ENCODE assay signal across 1 cellular context in genomic region chr6:125794342-125795137, GRCh38.
TF ChIP-seq lines count a peak whose summit lies in the region.

No MANE protein-coding gene starts in this region.

TF ChIP-seq in SK-N-SH treated with all-trans-retinoic acid at 6 μM for 48 hours, 23 proteins besides CTCF, POLR2A, EP300 and RAD21:
- TF ChIP-seq, protein P1, sequence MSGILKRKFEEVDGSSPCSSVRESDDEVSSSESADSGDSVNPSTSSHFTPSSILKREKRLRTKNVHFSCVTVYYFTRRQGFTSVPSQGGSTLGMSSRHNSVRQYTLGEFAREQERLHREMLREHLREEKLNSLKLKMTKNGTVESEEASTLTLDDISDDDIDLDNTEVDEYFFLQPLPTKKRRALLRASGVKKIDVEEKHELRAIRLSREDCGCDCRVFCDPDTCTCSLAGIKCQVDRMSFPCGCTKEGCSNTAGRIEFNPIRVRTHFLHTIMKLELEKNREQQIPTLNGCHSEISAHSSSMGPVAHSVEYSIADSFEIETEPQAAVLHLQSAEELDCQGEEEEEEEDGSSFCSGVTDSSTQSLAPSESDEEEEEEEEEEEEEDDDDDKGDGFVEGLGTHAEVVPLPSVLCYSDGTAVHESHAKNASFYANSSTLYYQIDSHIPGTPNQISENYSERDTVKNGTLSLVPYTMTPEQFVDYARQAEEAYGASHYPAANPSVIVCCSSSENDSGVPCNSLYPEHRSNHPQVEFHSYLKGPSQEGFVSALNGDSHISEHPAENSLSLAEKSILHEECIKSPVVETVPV (CRISPR knock-in tag; IDR thresholded peaks at IDR 0.05), result peak; percentile 70; the same call in 1 of the 2 replicates
- TF ChIP-seq ZFP30 (CRISPR knock-in tag; IDR thresholded peaks at IDR 0.05) (no peak), ISL1 (CRISPR knock-in tag; IDR thresholded peaks at IDR 0.05) (peak; percentile 76), ARNTL (CRISPR knock-in tag; IDR thresholded peaks at IDR 0.05; ENCODE audit: borderline replicate concordance, low read depth) (no peak), ESRRG (CRISPR knock-in tag; IDR thresholded peaks at IDR 0.05) (0 out of 2 replicates have a peak, but pooled peaks have one; percentile 44)
- TF ChIP-seq, protein P2, sequence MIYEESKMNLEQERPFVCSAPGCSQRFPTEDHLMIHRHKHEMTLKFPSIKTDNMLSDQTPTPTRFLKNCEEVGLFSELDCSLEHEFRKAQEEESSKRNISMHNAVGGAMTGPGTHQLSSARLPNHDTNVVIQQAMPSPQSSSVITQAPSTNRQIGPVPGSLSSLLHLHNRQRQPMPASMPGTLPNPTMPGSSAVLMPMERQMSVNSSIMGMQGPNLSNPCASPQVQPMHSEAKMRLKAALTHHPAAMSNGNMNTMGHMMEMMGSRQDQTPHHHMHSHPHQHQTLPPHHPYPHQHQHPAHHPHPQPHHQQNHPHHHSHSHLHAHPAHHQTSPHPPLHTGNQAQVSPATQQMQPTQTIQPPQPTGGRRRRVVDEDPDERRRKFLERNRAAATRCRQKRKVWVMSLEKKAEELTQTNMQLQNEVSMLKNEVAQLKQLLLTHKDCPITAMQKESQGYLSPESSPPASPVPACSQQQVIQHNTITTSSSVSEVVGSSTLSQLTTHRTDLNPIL (CRISPR knock-in tag; IDR thresholded peaks at IDR 0.05; ENCODE audit: low read depth), result peak; percentile 52; the same call in 1 of the 2 replicates
